In the genomic region with DNA sequence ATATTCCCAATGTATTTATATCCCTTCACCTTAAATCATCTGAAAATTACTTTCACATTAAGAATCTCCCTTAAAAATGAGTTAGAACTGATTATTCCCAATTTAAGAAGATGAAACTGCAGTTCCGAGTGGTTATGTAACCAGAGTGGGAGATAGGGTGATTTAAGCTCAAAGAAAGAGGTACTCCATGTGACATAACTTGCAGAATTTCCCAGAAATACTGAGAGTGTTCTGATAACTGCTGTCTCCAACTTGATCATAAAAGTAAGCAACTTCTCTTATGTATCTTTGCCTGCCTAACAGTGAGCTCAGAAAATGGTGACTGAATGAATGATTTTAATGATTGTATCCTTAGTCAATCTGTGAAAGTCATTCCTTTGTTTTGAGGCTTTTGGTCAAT, we compare ENCODE assay signal across 24 cellular contexts.
"Had no signal": no experiment of that assay in that cellular context is flagged by ENCODE, and none has a peak within 500 bp of the region (broad histone marks: within the 10 kb centered on the region; RNA-seq: fewer than 3 reads in every experiment).

No MANE protein-coding gene starts in this region.

- H3K4me3 Mint-ChIP-seq: activated naive CD8-positive, alpha-beta T cell; central memory CD8-positive, alpha-beta T cell; effector memory CD8-positive, alpha-beta T cell; nephron; T-helper 1 cell treated with Interleukin-12 subunit alpha and Interleukin-12 subunit beta and Interleukin-4 antibody, amounts not matched to agents 30 μg/mL and 1 μg/mL, for 36 hours had no signal

- H3K27ac ChIP-seq: breast epithelium, colonic mucosa, dorsolateral prefrontal cortex, esophagus squamous epithelium, neutrophil, ovary, prostate gland, thoracic aorta, WERI-Rb-1 had no signal

- H3K9me3 ChIP-seq: breast epithelium, colonic mucosa, esophagus squamous epithelium, heart left ventricle, neutrophil, ovary, prostate gland, thoracic aorta, upper lobe of left lung had no signal

- H3K27me3 ChIP-seq: breast epithelium, colonic mucosa, esophagus squamous epithelium, heart left ventricle, neutrophil, ovary, upper lobe of left lung had no signal

- H3K27me3 Mint-ChIP-seq: activated naive CD8-positive, alpha-beta T cell; central memory CD8-positive, alpha-beta T cell; effector memory CD8-positive, alpha-beta T cell had no signal

- H3K27ac Mint-ChIP-seq: activated naive CD8-positive, alpha-beta T cell; effector memory CD8-positive, alpha-beta T cell; nephron; T-helper 1 cell treated with Interleukin-12 subunit alpha and Interleukin-12 subunit beta and Interleukin-4 antibody, amounts not matched to agents 30 μg/mL and 1 μg/mL, for 36 hours had no signal

- DNase-seq: activated CD4-positive, alpha-beta T cell treated with anti-CD3 and anti-CD28 coated beads, Interleukin-2, amount 50 U/mL, for 1 hour; activated CD4-positive, CD25-positive, alpha-beta regulatory T cell treated with anti-CD3 and anti-CD28 coated beads, Interleukin-2, amount 50 U/mL, for 72 hours; activated naive CD4-positive, alpha-beta T cell; activated T-cell treated with anti-CD3 and anti-CD28 coated beads, Interleukin-2, amount 50 U/mL, for 1 hour; colonic mucosa; dorsolateral prefrontal cortex; effector memory CD8-positive, alpha-beta T cell; esophagus squamous epithelium; left cardiac atrium; ovary; right cardiac atrium; stimulated activated CD4-positive, alpha-beta T cell treated with anti-CD3 and anti-CD28 coated beads, Interleukin-4, amount 100 ng/mL, for 1 hour; stimulated activated naive CD4-positive, alpha-beta T cell; upper lobe of left lung; WERI-Rb-1 had no signal

- H3K36me3 Mint-ChIP-seq: activated naive CD8-positive, alpha-beta T cell had no signal

- H3K36me3 ChIP-seq: breast epithelium, colonic mucosa, esophagus squamous epithelium, heart left ventricle, neutrophil, ovary, prostate gland, thoracic aorta, upper lobe of left lung, WERI-Rb-1 had no signal

- ATAC-seq: effector memory CD8-positive, alpha-beta T cell had no signal

- H3K4me3 ChIP-seq: breast epithelium, colonic mucosa, dorsolateral prefrontal cortex, esophagus squamous epithelium, heart left ventricle, ovary, prostate gland, thoracic aorta, upper lobe of left lung had no signal

- H3K4me1 ChIP-seq: breast epithelium, prostate gland had no signal
